Comparison of ENCODE assay signal across 29 cellular contexts in genomic region chr20:19625416-19625815, GRCh38.
"Had no signal": no experiment of that assay in that cellular context is flagged by ENCODE, and none has a peak within 500 bp of the region (broad histone marks: within the 10 kb centered on the region; RNA-seq: fewer than 3 reads in every experiment).

No MANE protein-coding gene starts in this region.

- H3K36me3 ChIP-seq: adrenal gland, brain microvascular endothelial cell, breast epithelium had no signal

- H3K4me1 ChIP-seq: adrenal gland, breast epithelium had no signal

- ATAC-seq: activated CD8-positive, alpha-beta T cell treated with anti-CD3 and anti-CD28 coated beads for 36 hours; activated T-cell treated with anti-CD3 and anti-CD28 coated beads, Interleukin-2, amount 50 U/mL, for 4 hours; activated T-cell treated with anti-CD3 and anti-CD28 coated beads, Interleukin-2, amount 50 U/mL, for 72 hours; activated T-helper 17 cell treated with anti-CD3 and anti-CD28 coated beads, Interleukin-2, amount 50 U/mL, for 72 hours; body of pancreas had no signal

- H3K27me3 ChIP-seq: adrenal gland, body of pancreas, brain microvascular endothelial cell, breast epithelium had no signal

- H3K27ac ChIP-seq: adrenal gland, body of pancreas, brain microvascular endothelial cell, breast epithelium, VCaP had no signal

- H3K4me3 ChIP-seq: adrenal gland, body of pancreas, breast epithelium had no signal

- DNase-seq: activated B cell treated with CpG ODN at 0.5 μM for 24 hours; activated CD4-positive, alpha-beta memory T cell treated with anti-CD3 and anti-CD28 coated beads for 36 hours; activated CD4-positive, alpha-beta T cell treated with anti-CD3 and anti-CD28 coated beads for 4 hours; activated CD4-positive, alpha-beta T cell treated with anti-CD3 and anti-CD28 coated beads, Interleukin-2, amount 10 ng/mL, durations not matched to agents 24 days and 14 days; activated CD4-positive, alpha-beta T cell treated with anti-CD3 and anti-CD28 coated beads, Interleukin-2, amount 50 U/mL, for 1 hour; activated CD4-positive, alpha-beta T cell treated with anti-CD3 and anti-CD28 coated beads, Interleukin-2, amount 50 U/mL, for 4 hours; activated CD4-positive, CD25-positive, alpha-beta regulatory T cell treated with anti-CD3 and anti-CD28 coated beads, Interleukin-2, amount 50 U/mL, for 72 hours; activated CD8-positive, alpha-beta memory T cell treated with anti-CD3 and anti-CD28 coated beads, Interleukin-2, amount 50 U/mL, for 4 hours; activated CD8-positive, alpha-beta T cell treated with anti-CD3 and anti-CD28 coated beads for 36 hours; activated effector memory CD4-positive, alpha-beta T cell treated with anti-CD3 and anti-CD28 coated beads, Interleukin-2, amount 50 U/mL, for 16 hours; activated naive CD4-positive, alpha-beta T cell treated with anti-CD3 and anti-CD28 coated beads, Interleukin-2, amount 10 ng/mL, durations not matched to agents 7 days and 5 days; activated naive CD4-positive, alpha-beta T cell treated with Interleukin-2 at 50 U/mL for 16 hours; activated naive CD8-positive, alpha-beta T cell treated with anti-CD3 and anti-CD28 coated beads, Interleukin-2, amount 10 ng/mL, durations not matched to agents 7 days and 5 days; activated T-cell treated with anti-CD3 and anti-CD28 coated beads for 4 hours; activated T-cell treated with anti-CD3 and anti-CD28 coated beads, Interleukin-2, amount 50 U/mL, for 1 hour; activated T-cell treated with anti-CD3 and anti-CD28 coated beads, Interleukin-2, amount 50 U/mL, for 4 hours; activated T-cell treated with anti-CD3 and anti-CD28 coated beads, Interleukin-2, amount 50 U/mL, for 72 hours; adrenal gland; amniotic stem cell; aorta; body of pancreas; brain microvascular endothelial cell; central memory CD4-positive, alpha-beta T cell; T-helper 1 cell; T-helper 2 cell; T-helper 9 cell had no signal

- H3K9me3 ChIP-seq: adrenal gland, body of pancreas, breast epithelium had no signal
